In genomic region chr19:41352279-41352608, GRCh38 we compare ENCODE assay signal across 9 cellular contexts. TPM values are rescaled to one million over a fixed set of nuclear protein-coding genes. Genes with fewer than 3 reads are reported as not detected.
DNase-seq lines count a peak whose midpoint lies in the region; ATAC-seq and TF ChIP-seq lines count a peak whose summit lies in the region.
"Had no signal": no experiment of that assay in that cellular context is flagged by ENCODE, and none has a peak within 500 bp of the region (broad histone marks: within the 10 kb centered on the region; RNA-seq: fewer than 3 reads in every experiment).

No MANE protein-coding gene starts in this region.

- H3K9me3 Mint-ChIP-seq in CD8-positive, alpha-beta memory T cell, result peaks cover 0 to 4% (median 0%) of the 10 kb centered on the region in 5 donors

- peaks cover 7% of the 10 kb centered on the region for H3K36me3 ChIP-seq in CD8-positive, alpha-beta memory T cell (ENCODE audit: insufficient read depth, low read length)
- H3K36me3 ChIP-seq in PC-9 (ENCODE audit: low read depth), result no peaks in the 10 kb centered on the region
- H3K36me3 ChIP-seq in ovary, result no peaks in the 10 kb centered on the region

- TF ChIP-seq EP300 in ovary (IDR thresholded peaks at IDR 0.05), result no peak

- peak overlapping the region; percentile 95 for H3K27ac ChIP-seq in CD8-positive, alpha-beta memory T cell (ENCODE audit: low read depth, low read length)
- H3K27ac ChIP-seq in PC-9 (no peak overlapping the region), ovary (peak overlapping the region; percentile 65 to 77)

- CTCF ChIA-PET in CD8-positive, alpha-beta memory T cell (lab: Charles Lee), result interaction anchor here (0.6 to 5.6 kb wide), 19 partner anchors 8 to 148 kb away, joined by 3 to 63 read pairs (median 5); partner anchors contain the start of genes B9D2, DMAC2 and HNRNPUL1
- CTCF ChIA-PET in PC-9 (lab: Charles Lee), result interaction anchor here (0.5 to 1.6 kb wide), 7 partner anchors 9 to 407 kb away, joined by 3 to 10 read pairs (median 4); partner anchors contain the start of genes B9D2 and HNRNPUL1

- H3K4me3 ChIP-seq in CD8-positive, alpha-beta memory T cell (ENCODE audit: low read length), result peak overlapping the region; percentile 97
- peak overlapping the region; percentile 80 for H3K4me3 ChIP-seq in PC-9
- H3K4me3 ChIP-seq in epithelial cell of proximal tubule (ENCODE audit: low read depth, low read length), result peak overlapping the region; percentile 93
- peak overlapping the region; percentile 60 for H3K4me3 ChIP-seq in ovary

- TF ChIP-seq CTCF in PC-9 (conservative IDR thresholded peaks at IDR 0.05), result no peak
- no peak for TF ChIP-seq CTCF in epithelial cell of proximal tubule (conservative IDR thresholded peaks at IDR 0.05; ENCODE audit: low read depth, low read length)
- no peak for TF ChIP-seq CTCF in ovary (IDR thresholded peaks at IDR 0.05)

- H3K27me3 Mint-ChIP-seq in CD8-positive, alpha-beta memory T cell, result peaks cover 0 to 12% of the 10 kb centered on the region in 2 donors

- no peaks in the 10 kb centered on the region for H3K9me2 ChIP-seq in PC-9 (ENCODE audit: insufficient read depth)

- peaks cover 8 to 45% (median 9%) of the 10 kb centered on the region in 3 donors for H3K36me3 Mint-ChIP-seq in CD8-positive, alpha-beta memory T cell

- no peaks in the 10 kb centered on the region for H3K9me3 ChIP-seq in CD8-positive, alpha-beta memory T cell (ENCODE audit: low read length)
- H3K9me3 ChIP-seq in PC-9 (ENCODE audit: insufficient read depth, low read depth) (no peaks in the 10 kb centered on the region), ovary (no peaks in the 10 kb centered on the region)

- H3K27ac Mint-ChIP-seq in CD8-positive, alpha-beta memory T cell, result peak overlapping the region; percentile 93 to 100 (median 99)

- H3K4me1 Mint-ChIP-seq in CD8-positive, alpha-beta memory T cell, result peaks cover 48 to 62% (median 60%) of the 10 kb centered on the region in 3 donors

- no peak for ATAC-seq in GM21367 (IDR thresholded peaks at IDR 0.05; ENCODE audit: unreplicated experiment)
- no peak for ATAC-seq in GM18907 (IDR thresholded peaks at IDR 0.05; ENCODE audit: unreplicated experiment)

- peaks cover 63% of the 10 kb centered on the region for H3K4me1 ChIP-seq in CD8-positive, alpha-beta memory T cell (ENCODE audit: insufficient read depth, low read length)
- H3K4me1 ChIP-seq in PC-9 (replicated peaks; ENCODE audit: insufficient read depth), result peaks cover 15% of the 10 kb centered on the region
- peaks cover 12% of the 10 kb centered on the region for H3K4me1 ChIP-seq in ovary (ENCODE audit: insufficient read depth)

- no peak for DNase-seq in CD8-positive, alpha-beta memory T cell
- DNase-seq in PC-9, result no peak
- no peak for DNase-seq in epithelial cell of proximal tubule (ENCODE audit: low read depth)
- no peak for DNase-seq in ovary
- no peak for DNase-seq in foreskin melanocyte
- no peak for DNase-seq in iPS-NIHi7 (ENCODE audit: extremely low spot score)
- DNase-seq: NCI-H524 treated with DMSO at 0.1 percent for 48 hours had no signal

- no peaks in the 10 kb centered on the region; the same call in 1 of the 2 replicates for H3K79me2 ChIP-seq in PC-9 (ENCODE audit: low read depth)

- WGBS in ovary, 3 donors, result 0 to 1% (median 1%) methylated on average over 12 of the region's 12 CpGs

- H3K4me3 Mint-ChIP-seq in CD8-positive, alpha-beta memory T cell, result peak overlapping the region; percentile 93 to 100 (median 100)

- H3K27me3 ChIP-seq in CD8-positive, alpha-beta memory T cell (ENCODE audit: insufficient read depth, low read length, poor library complexity, severe bottlenecking), result no peaks in the 10 kb centered on the region
- no peaks in the 10 kb centered on the region for H3K27me3 ChIP-seq in PC-9 (ENCODE audit: insufficient read depth, low read depth)
- H3K27me3 ChIP-seq in ovary, result no peaks in the 10 kb centered on the region

- no TSS peak for BruUV-seq in PC-9 (replicated peaks; lab: Mats Ljungman, UMichigan)

- peak overlapping the region; percentile 74 for H2AFZ ChIP-seq in PC-9

- H3K4me2 ChIP-seq in PC-9, result peak overlapping the region; percentile 98

- POLR2A ChIA-PET in CD8-positive, alpha-beta memory T cell (lab: Charles Lee), result interaction anchor here (0.9 to 9.4 kb wide), 9 partner anchors 8 to 689 kb away, joined by 3 to 111 read pairs (median 16); partner anchors contain the start of genes B9D2, CCDC97 and HNRNPUL1
- POLR2A ChIA-PET in PC-9 (lab: Charles Lee; ENCODE audit: unreplicated experiment), result interaction anchor here (0.6 to 0.9 kb wide), 2 partner anchors 89 to 1066 kb away, joined by 6 to 13 read pairs; no protein-coding TSS in a partner anchor

- intact Hi-C loops in PC-9 (cut with micrococcal nuclease; ENCODE audit: unreplicated experiment), result loop anchor here (1.0 to 10.0 kb wide), 5 partner anchors 25 to 690 kb away; partner anchors contain the start of genes BCKDHA, CCDC97, DMAC2 and EXOSC5
- intact Hi-C loops in ovary (cut with DNase I), result loop anchor here in 2 of 4 donors (2.0 to 5.0 kb wide), 2 partner anchors 27 to 40 kb away; partner anchors contain the start of gene CCDC97 (in 1 of the 2)

- TF ChIP-seq POLR2A in ovary (IDR thresholded peaks at IDR 0.05), result no peak

- H3F3A ChIP-seq in PC-9 (ENCODE audit: insufficient read depth, low read depth), result peaks cover 15% of the 10 kb centered on the region; the same call in 1 of the 2 replicates

- H4K20me1 ChIP-seq in PC-9 (ENCODE audit: insufficient read depth), result no peaks in the 10 kb centered on the region

RNA-seq across cellular contexts. Expression of gene TGFB1, which starts 1.5 kb away (rescaled TPM):
- 100 to 1,000 TPM; 152 to 161 TPM for total RNA-seq in CD8-positive, alpha-beta memory T cell
- 104 TPM for polyA plus RNA-seq in CD8-positive, alpha-beta memory T cell
- total RNA-seq in PC-9 (2021), result 67.9 and 74.9 TPM in 2 replicates
- 8.5 and 24.3 TPM in 2 replicates for total RNA-seq in epithelial cell of proximal tubule
- 10 to 100 TPM in 6 of 7 donors, 1 to 10 TPM in 1; 9.1 to 31.8 (median 22.1) TPM for total RNA-seq in ovary
- polyA plus RNA-seq in ovary, result 10 to 100 TPM; 14.2 to 18.1 TPM

RNA-seq across cellular contexts. Expression of gene B9D2, which starts 11.7 kb away (rescaled TPM):
- total RNA-seq in CD8-positive, alpha-beta memory T cell, result 1 to 10 TPM; 8.5 to 9.7 TPM
- polyA plus RNA-seq in CD8-positive, alpha-beta memory T cell, result 15.4 TPM
- 8.0 and 10.8 TPM in 2 replicates for total RNA-seq in PC-9 (2021)
- 5.3 and 22.9 TPM in 2 replicates for total RNA-seq in epithelial cell of proximal tubule
- total RNA-seq in ovary, result 1 to 10 TPM; 2.6 to 6.5 (median 4.7) TPM
- 1 to 10 TPM in 1 of 2 donors, under 1 TPM in 1; 0.83 to 7.2 TPM for polyA plus RNA-seq in ovary

RNA-seq across cellular contexts. Expression of gene TMEM91, which starts 24.1 kb away (rescaled TPM):
- total RNA-seq in CD8-positive, alpha-beta memory T cell, result 1 to 10 TPM; 2.6 to 3.8 TPM
- 3.7 TPM for polyA plus RNA-seq in CD8-positive, alpha-beta memory T cell
- total RNA-seq in PC-9 (2021) (21.9 and 31.0 TPM in 2 replicates), epithelial cell of proximal tubule (2.7 and 3.5 TPM in 2 replicates), ovary (10 to 100 TPM in 3 of 7 donors, 1 to 10 TPM in 4; 6.5 to 22.3 (median 9.9) TPM)
- 10 to 100 TPM in 1 of 2 donors, 1 to 10 TPM in 1; 6.2 to 16.1 TPM for polyA plus RNA-seq in ovary

RNA-seq across cellular contexts. Expression of gene CCDC97, which starts 42.3 kb away (rescaled TPM):
- total RNA-seq in CD8-positive, alpha-beta memory T cell, result 10 to 100 TPM; 31.7 to 32.1 TPM
- 29.7 TPM for polyA plus RNA-seq in CD8-positive, alpha-beta memory T cell
- total RNA-seq in PC-9 (2021) (24.1 and 26.4 TPM in 2 replicates), epithelial cell of proximal tubule (11.4 and 11.6 TPM in 2 replicates), ovary (10 to 100 TPM; 12.8 to 46.1 (median 32.1) TPM)
- polyA plus RNA-seq in ovary, result 10 to 100 TPM; 17.4 to 23.6 TPM

RNA-seq across cellular contexts. Expression of gene EXOSC5, which starts 44.9 kb away (rescaled TPM):
- total RNA-seq in CD8-positive, alpha-beta memory T cell, result 10 to 100 TPM; 48.5 to 52.3 TPM
- 49.5 TPM for polyA plus RNA-seq in CD8-positive, alpha-beta memory T cell
- total RNA-seq in PC-9 (2021) (37.7 and 43.7 TPM in 2 replicates), epithelial cell of proximal tubule (23.7 and 43.8 TPM in 2 replicates), ovary (10 to 100 TPM in 4 of 7 donors, 1 to 10 TPM in 3; 6.6 to 25.0 (median 13.8) TPM)
- 10 to 100 TPM in 1 of 2 donors, 1 to 10 TPM in 1; 1.5 to 24.6 TPM for polyA plus RNA-seq in ovary
